ENCODE assay signal across 31 cellular contexts in genomic region chr16:24001706-24002105, GRCh38.
"Had no signal": no experiment of that assay in that cellular context is flagged by ENCODE, and none has a peak within 500 bp of the region (broad histone marks: within the 10 kb centered on the region; RNA-seq: fewer than 3 reads in every experiment).

No MANE protein-coding gene starts in this region.

- H3K27me3 Mint-ChIP-seq: activated CD4-positive, alpha-beta T cell treated with anti-CD3 and anti-CD28 coated beads for 36 hours; activated CD4-positive, alpha-beta T cell treated with anti-CD3 and anti-CD28 coated beads, Interleukin-2, amount 10 ng/mL, durations not matched to agents 7 days and 5 days; activated T-cell treated with anti-CD3 and anti-CD28 coated beads, Interleukin-2, amount 50 U/mL, for 24 hours had no signal

- H3K36me3 Mint-ChIP-seq: brain had no signal

- H3K27me3 ChIP-seq: adrenal gland had no signal

- H3K36me3 ChIP-seq: adrenal gland had no signal

- ATAC-seq: activated CD4-positive, alpha-beta T cell treated with anti-CD3 and anti-CD28 coated beads for 36 hours; activated CD4-positive, CD25-positive, alpha-beta regulatory T cell treated with anti-CD3 and anti-CD28 coated beads, Interleukin-2, amount 50 U/mL, for 24 hours; activated CD8-positive, alpha-beta T cell treated with anti-CD3 and anti-CD28 coated beads, Interleukin-2, amount 10 ng/mL, durations not matched to agents 7 days and 5 days; activated naive CD4-positive, alpha-beta T cell treated with anti-CD3 and anti-CD28 coated beads, Interleukin-2, amount 50 U/mL, for 72 hours; Right ventricle myocardium inferior; SK-N-SH treated with all-trans-retinoic acid at 6 μM for 48 hours had no signal

- H3K9me3 ChIP-seq: adrenal gland had no signal

- H3K4me2 ChIP-seq: PC-9 had no signal

- H3K4me3 Mint-ChIP-seq: activated CD4-positive, alpha-beta T cell treated with anti-CD3 and anti-CD28 coated beads for 36 hours; activated CD4-positive, alpha-beta T cell treated with anti-CD3 and anti-CD28 coated beads, Interleukin-2, amount 10 ng/mL, durations not matched to agents 7 days and 5 days; activated CD8-positive, alpha-beta T cell treated with anti-CD3 and anti-CD28 coated beads, Interleukin-2, amount 10 ng/mL, durations not matched to agents 7 days and 5 days; activated naive CD4-positive, alpha-beta T cell treated with anti-CD3 and anti-CD28 coated beads for 36 hours; activated T-cell treated with anti-CD3 and anti-CD28 coated beads, Interleukin-2, amount 50 U/mL, for 24 hours; brain had no signal

- DNase-seq: activated CD4-positive, alpha-beta T cell treated with anti-CD3 and anti-CD28 coated beads for 36 hours; activated CD4-positive, alpha-beta T cell treated with anti-CD3 and anti-CD28 coated beads, Interleukin-2, amount 10 ng/mL, durations not matched to agents 7 days and 5 days; activated CD4-positive, alpha-beta T cell treated with anti-CD3 and anti-CD28 coated beads, Interleukin-2, amount 50 U/mL, for 48 hours; activated CD8-positive, alpha-beta T cell treated with anti-CD3 and anti-CD28 coated beads, Interleukin-2, amount 10 ng/mL, durations not matched to agents 7 days and 5 days; activated gamma-delta T cell treated with Interleukin-2 at 50 U/mL for 16 hours; activated naive CD4-positive, alpha-beta T cell treated with anti-CD3 and anti-CD28 coated beads for 36 hours; activated T-cell treated with anti-CD3 and anti-CD28 coated beads, Interleukin-2, amount 50 U/mL, for 24 hours; adrenal gland; NCI-H1092 treated with DMSO at 0.1 percent for 48 hours; NCI-H1417; NCI-H146; NCI-H187; NCI-H2029 treated with DMSO at 0.1 percent for 48 hours; NCI-H2107; NCI-H2171; NCI-H510A; NCI-H526; NCI-H748 treated with DMSO at 0.1 percent for 48 hours; NK-92 treated with Interleukin-12 subunit alpha and Interleukin-12 subunit beta, amount 100 ng/mL, for 24 hours; PC-9; SIG-M5; T1000 had no signal

- H2AFZ ChIP-seq: PC-9 had no signal

- H3K4me3 ChIP-seq: adrenal gland, PC-9 had no signal

- H3K4me1 Mint-ChIP-seq: brain had no signal

- H3K27ac ChIP-seq: adrenal gland, PC-9, RWPE1 had no signal

- H3K9me3 Mint-ChIP-seq: activated CD4-positive, alpha-beta T cell treated with anti-CD3 and anti-CD28 coated beads, Interleukin-2, amount 10 ng/mL, durations not matched to agents 7 days and 5 days; activated naive CD4-positive, alpha-beta T cell treated with anti-CD3 and anti-CD28 coated beads for 36 hours; activated T-cell treated with anti-CD3 and anti-CD28 coated beads, Interleukin-2, amount 50 U/mL, for 24 hours; activated T-helper 2 cell treated with anti-CD3 and anti-CD28 coated beads, Interferon-gamma antibody, Interleukin-2, Interleukin-4, amounts not matched to agents 10 μg/mL and 5 μg/mL and 100 μg/mL, durations not matched to agents 14 hours and 24 hours and 36 hours; brain had no signal

- H3K4me1 ChIP-seq: adrenal gland had no signal

- FAIRE-seq: bronchial epithelial cell, RCC 7860 had no signal

- H3K27ac Mint-ChIP-seq: activated CD4-positive, alpha-beta T cell treated with anti-CD3 and anti-CD28 coated beads for 36 hours; activated CD4-positive, alpha-beta T cell treated with anti-CD3 and anti-CD28 coated beads, Interleukin-2, amount 10 ng/mL, durations not matched to agents 7 days and 5 days; activated CD8-positive, alpha-beta T cell treated with anti-CD3 and anti-CD28 coated beads, Interleukin-2, amount 10 ng/mL, durations not matched to agents 7 days and 5 days; activated naive CD4-positive, alpha-beta T cell treated with anti-CD3 and anti-CD28 coated beads for 36 hours; activated naive CD4-positive, alpha-beta T cell treated with anti-CD3 and anti-CD28 coated beads, Interleukin-2, amount 50 U/mL, for 72 hours; activated T-cell treated with anti-CD3 and anti-CD28 coated beads, Interleukin-2, amount 50 U/mL, for 24 hours; activated T-helper 2 cell treated with anti-CD3 and anti-CD28 coated beads, Interferon-gamma antibody, Interleukin-2, Interleukin-4, amounts not matched to agents 10 μg/mL and 5 μg/mL and 100 μg/mL, durations not matched to agents 14 hours and 24 hours and 36 hours; brain had no signal
